In genomic region chr4:185384061-185384460, GRCh38 we compare ENCODE assay signal across 20 cellular contexts. TPM values are rescaled to one million over a fixed set of nuclear protein-coding genes. Genes with fewer than 3 reads are reported as not detected.
DNase-seq lines count a peak whose midpoint lies in the region; ATAC-seq and TF ChIP-seq lines count a peak whose summit lies in the region.
"Had no signal": no experiment of that assay in that cellular context is flagged by ENCODE, and none has a peak within 500 bp of the region (broad histone marks: within the 10 kb centered on the region; RNA-seq: fewer than 3 reads in every experiment).

No MANE protein-coding gene starts in this region.

- no peaks in the 10 kb centered on the region for H3K79me2 ChIP-seq in PC-3 (ENCODE audit: low read length)

- POLR2A ChIA-PET in PC-3 (lab: Charles Lee; ENCODE audit: unreplicated experiment) = no interaction called here

- intact Hi-C loops in Calu3 (cut with micrococcal nuclease; ENCODE audit: unreplicated experiment) (no loop called here), PC-3 (cut with micrococcal nuclease) (no loop called here), left lung (cut with DNase I) (no loop called here), natural killer cell (cut with micrococcal nuclease) (no loop called here)

- TF ChIP-seq POLR2A in suprapubic skin (IDR thresholded peaks at IDR 0.05) = no peak

- no peaks in the 10 kb centered on the region for H3F3A ChIP-seq in PC-3 (ENCODE audit: low read length, unreplicated experiment)

- CTCF ChIA-PET in Calu3 (lab: Charles Lee) (interaction anchor here (0.7 kb wide), 1 partner anchor 1812 kb away, joined by 5 read pairs; no protein-coding TSS in a partner anchor), PC-3 (lab: Charles Lee) (no interaction called here)

- H3K9me3 Mint-ChIP-seq in Calu3 (ENCODE audit: low read depth, unreplicated experiment) (no peaks in the 10 kb centered on the region), natural killer cell (no peaks in the 10 kb centered on the region)

- BruUV-seq in Calu3 (replicated peaks; lab: Mats Ljungman, UMichigan) = no TSS peak
- no TSS peak for BruUV-seq in PC-3 (replicated peaks; lab: Mats Ljungman, UMichigan)

- H3K27me3 ChIP-seq in PC-3 (ENCODE audit: low read length) = no peaks in the 10 kb centered on the region
- peaks cover 0 to 14% of the 10 kb centered on the region in 2 donors for H3K27me3 ChIP-seq in left lung
- H3K27me3 ChIP-seq in suprapubic skin = no peaks in the 10 kb centered on the region
- H3K27me3 ChIP-seq: BE2C, Peyer's patch had no signal

- ATAC-seq in PC-3 (no peak), left lung (no peak), natural killer cell (no peak)

- 62% methylated on average over 2 of the region's 2 CpGs for WGBS in suprapubic skin

- DNase-seq in Calu3 = no peak
- DNase-seq in PC-3 = no peak
- DNase-seq in left lung = no peak
- DNase-seq in suprapubic skin (ENCODE audit: low spot score in 2 of 2) = no peak
- DNase-seq in NCI-H345 (lab: John Stamatoyannopoulos, UW) = no peak
- DNase-seq in natural killer cell = no peak
- no peak for DNase-seq in AG08396 (ENCODE audit: low spot score)
- DNase-seq: BE2C; CD8-positive, alpha-beta memory T cell; DMS79 treated with DMSO at 0.1 percent for 48 hours; GOT3; KG1; MM.1S; NCI-H1092 treated with DMSO at 0.1 percent for 48 hours; NCI-H2081 treated with DMSO at 0.1 percent for 48 hours; NCI-H524; Peyer's patch; Right ventricle myocardium superior; SK-N-SH had no signal

- H3K27ac ChIP-seq in PC-3 (ENCODE audit: low read length) = no peak overlapping the region
- H3K27ac ChIP-seq in left lung = peak overlapping the region; percentile 53 to 55
- H3K27ac ChIP-seq in suprapubic skin = peak overlapping the region; percentile 54
- H3K27ac ChIP-seq: Peyer's patch had no signal

- H3K4me1 Mint-ChIP-seq in Calu3 (ENCODE audit: low read depth, unreplicated experiment) = peaks cover 7% of the 10 kb centered on the region
- H3K4me1 Mint-ChIP-seq in natural killer cell = peaks cover 10 to 11% of the 10 kb centered on the region in 2 donors

- H3K4me1 ChIP-seq in PC-3 (ENCODE audit: insufficient read depth, low read length) (peaks cover 13% of the 10 kb centered on the region), left lung (peaks cover 0 to 11% of the 10 kb centered on the region in 2 donors), suprapubic skin (peaks cover 16% of the 10 kb centered on the region)
- H3K4me1 ChIP-seq: BE2C had no signal

- H4K20me1 ChIP-seq in PC-3 (ENCODE audit: low read length) = no peaks in the 10 kb centered on the region

- no peak overlapping the region for H3K9ac ChIP-seq in PC-3 (ENCODE audit: low read length)
- H3K9ac ChIP-seq: SK-N-SH had no signal

- H3K27me3 Mint-ChIP-seq in Calu3 (ENCODE audit: unreplicated experiment) (no peaks in the 10 kb centered on the region), natural killer cell (ENCODE audit: low read depth in 2 of 2) (peaks cover 26 to 39% of the 10 kb centered on the region in 2 donors)

- no peaks in the 10 kb centered on the region for H3K9me2 ChIP-seq in PC-3 (replicated peaks; ENCODE audit: low read length)
- H3K9me2 ChIP-seq: SK-N-SH had no signal

- TF ChIP-seq CTCF in Calu3 (IDR thresholded peaks at IDR 0.05; ENCODE audit: unreplicated experiment) (no peak), PC-3 (conservative IDR thresholded peaks at IDR 0.05; ENCODE audit: low read depth, low read length) (no peak), left lung (IDR thresholded peaks at IDR 0.05) (no peak), suprapubic skin (IDR thresholded peaks at IDR 0.05) (no peak), natural killer cell (IDR thresholded peaks at IDR 0.05) (no peak)

- H3K36me3 Mint-ChIP-seq in Calu3 (ENCODE audit: insufficient read depth, unreplicated experiment) = no peaks in the 10 kb centered on the region
- H3K36me3 Mint-ChIP-seq in natural killer cell = no peaks in the 10 kb centered on the region

- H2AFZ ChIP-seq in PC-3 (ENCODE audit: low read length) = no peak overlapping the region

- H3K36me3 ChIP-seq in PC-3 (ENCODE audit: low read depth, low read length) = no peaks in the 10 kb centered on the region
- no peaks in the 10 kb centered on the region for H3K36me3 ChIP-seq in left lung
- no peaks in the 10 kb centered on the region for H3K36me3 ChIP-seq in suprapubic skin
- H3K36me3 ChIP-seq: BE2C, Peyer's patch had no signal

- no peak for TF ChIP-seq EP300 in suprapubic skin (IDR thresholded peaks at IDR 0.05)

- H3K9me3 ChIP-seq in PC-3 (ENCODE audit: low read length) (no peaks in the 10 kb centered on the region), left lung (no peaks in the 10 kb centered on the region), suprapubic skin (no peaks in the 10 kb centered on the region)
- H3K9me3 ChIP-seq: BE2C, Peyer's patch, SK-N-SH had no signal

- H3K4me3 ChIP-seq in PC-3 (ENCODE audit: low read length) (no peak overlapping the region), left lung (no peak overlapping the region), suprapubic skin (no peak overlapping the region)
- H3K4me3 ChIP-seq: Peyer's patch had no signal

- H3K4me3 Mint-ChIP-seq in Calu3 (ENCODE audit: low read depth, unreplicated experiment) (no peak overlapping the region), natural killer cell (no peak overlapping the region)
- H3K4me3 Mint-ChIP-seq: CD8-positive, alpha-beta memory T cell had no signal

- H3K27ac Mint-ChIP-seq in Calu3 (ENCODE audit: unreplicated experiment) (peak overlapping the region; percentile 67), natural killer cell (no peak overlapping the region)
- H3K27ac Mint-ChIP-seq: CD8-positive, alpha-beta memory T cell had no signal

- peak overlapping the region; percentile 57 for H3K4me2 ChIP-seq in PC-3 (ENCODE audit: low read length)
- H3K4me2 ChIP-seq: SK-N-SH had no signal

RNA-seq across cellular contexts. Expression of gene LRP2BP, which starts 11.7 kb away (rescaled TPM):
- total RNA-seq in Calu3 (2022) (0.47 and 0.49 TPM in 2 replicates), PC-3 (2014; rRNA removed) (0.40 and 0.44 TPM in 2 replicates), left lung (under 1 TPM; 0.47 to 0.79 TPM), suprapubic skin (1 to 10 TPM in 3 of 4 donors, under 1 TPM in 1; 0.60 to 3.1 (median 1.3) TPM), natural killer cell (1 to 10 TPM; 1.7 to 2.4 (median 2.2) TPM)
- total RNA-seq: G401 had no signal

RNA-seq across cellular contexts. Expression of gene ANKRD37, which starts 12.6 kb away (rescaled TPM):
- total RNA-seq in Calu3 (2022) = 3.6 and 4.4 TPM in 2 replicates
- total RNA-seq in PC-3 (2014; rRNA removed) = 11.2 and 18.7 TPM in 2 replicates
- 1 to 10 TPM; 5.2 to 8.2 TPM for total RNA-seq in left lung
- total RNA-seq in suprapubic skin = 10 to 100 TPM in 2 of 4 donors, 1 to 10 TPM in 2; 8.0 to 20.4 (median 10.9) TPM
- total RNA-seq in natural killer cell = 10 to 100 TPM; 12.9 to 18.6 (median 13.1) TPM

RNA-seq across cellular contexts. Expression of gene UFSP2, which starts 41.7 kb away (rescaled TPM):
- total RNA-seq in Calu3 (2022) (11.8 and 14.8 TPM in 2 replicates), PC-3 (2014; rRNA removed) (24.6 and 27.0 TPM in 2 replicates), left lung (10 to 100 TPM; 20.1 to 28.4 TPM), suprapubic skin (10 to 100 TPM; 20.6 to 35.7 (median 28.7) TPM), natural killer cell (10 to 100 TPM; 14.0 to 18.8 (median 16.7) TPM)
